ENCODE assay signal across 8 cellular contexts in the genomic region with DNA sequence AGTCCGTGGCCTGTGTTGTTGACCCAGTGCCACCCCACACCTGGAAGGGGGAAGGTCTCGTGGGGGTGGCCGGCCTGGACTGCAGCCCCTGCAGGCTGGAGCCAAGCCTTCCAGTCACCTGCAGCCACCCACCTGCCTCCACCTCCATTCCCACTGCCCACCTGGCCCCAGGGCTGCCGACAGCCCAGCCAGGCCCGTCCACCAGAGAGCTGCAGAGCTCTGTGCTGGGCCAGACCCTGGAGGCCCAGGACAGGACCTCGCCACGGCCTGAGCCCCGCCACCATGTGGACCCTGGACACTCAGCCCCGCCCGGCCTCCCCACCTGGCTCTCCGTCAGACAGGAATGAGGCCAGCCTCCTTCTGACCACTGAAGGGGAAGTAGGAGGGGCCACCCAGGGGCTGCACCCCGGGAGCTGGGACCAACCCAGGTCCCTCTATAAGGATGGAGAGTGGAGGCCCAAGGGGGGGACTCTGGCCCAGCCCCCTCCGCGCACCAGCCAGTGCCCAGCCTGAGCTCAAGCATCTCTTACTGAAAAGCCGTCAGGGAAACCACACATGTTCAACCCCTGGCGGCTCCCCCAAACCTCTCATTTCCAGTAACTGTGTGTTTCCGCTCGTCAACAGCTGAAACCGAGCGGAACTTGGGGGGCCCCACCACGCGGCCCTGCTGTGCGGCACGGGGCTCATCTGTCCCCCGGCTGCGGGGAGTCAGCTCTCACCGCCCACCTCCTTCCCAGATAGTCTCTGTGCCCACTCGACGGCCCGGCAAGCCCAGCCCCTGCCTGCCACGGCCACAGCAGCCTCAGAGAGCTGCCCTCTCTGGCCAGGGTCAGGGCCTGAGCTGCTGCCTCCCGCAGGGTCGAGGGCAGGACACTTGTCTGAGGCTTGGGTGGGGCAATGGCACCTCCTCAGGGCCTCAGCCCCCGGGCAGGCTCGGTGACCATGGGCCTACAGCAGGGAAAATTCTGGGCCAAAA. TPM values are rescaled to one million over a fixed set of nuclear protein-coding genes. Genes with fewer than 3 reads are reported as not detected.
DNase-seq lines count a peak whose midpoint lies in the region; ATAC-seq and TF ChIP-seq lines count a peak whose summit lies in the region.

No MANE protein-coding gene starts in this region.

- intact Hi-C loops in activated CD4-positive, alpha-beta T cell treated with anti-CD3 and anti-CD28 coated beads, Interleukin-2, amount 10 ng/mL, durations not matched to agents 24 days and 14 days (cut with micrococcal nuclease), result loop anchor here (1.0 kb wide), 1 partner anchor 11 kb away; no protein-coding TSS in a partner anchor

- H3K36me3 Mint-ChIP-seq in activated CD4-positive, alpha-beta T cell treated with anti-CD3 and anti-CD28 coated beads, Interleukin-2, amount 10 ng/mL, durations not matched to agents 24 days and 14 days (ENCODE audit: low read depth), result peaks cover 8% of the 10 kb centered on the region

- no peaks in the 10 kb centered on the region for H3K27me3 Mint-ChIP-seq in activated CD4-positive, alpha-beta T cell treated with anti-CD3 and anti-CD28 coated beads, Interleukin-2, amount 10 ng/mL, durations not matched to agents 24 days and 14 days

- H3K27ac Mint-ChIP-seq in activated CD4-positive, alpha-beta T cell treated with anti-CD3 and anti-CD28 coated beads, Interleukin-2, amount 10 ng/mL, durations not matched to agents 24 days and 14 days, result peak overlapping the region; percentile 89

- peaks cover 6% of the 10 kb centered on the region for H3K36me3 ChIP-seq in effector memory CD4-positive, alpha-beta T cell (ENCODE audit: control insufficient read depth, insufficient read depth, low read length)

- no peaks in the 10 kb centered on the region for H3K27me3 ChIP-seq in effector memory CD4-positive, alpha-beta T cell (replicated peaks; ENCODE audit: control insufficient read depth, insufficient read depth, low read length, poor library complexity, severe bottlenecking)

- ATAC-seq in GM18517 (IDR thresholded peaks at IDR 0.05; ENCODE audit: unreplicated experiment), result no peak

- peaks cover 32% of the 10 kb centered on the region for H3K4me1 Mint-ChIP-seq in activated CD4-positive, alpha-beta T cell treated with anti-CD3 and anti-CD28 coated beads, Interleukin-2, amount 10 ng/mL, durations not matched to agents 24 days and 14 days

- peaks cover 71% of the 10 kb centered on the region for H3K4me1 ChIP-seq in effector memory CD4-positive, alpha-beta T cell (ENCODE audit: control insufficient read depth, insufficient read depth, low read length, poor library complexity, severe bottlenecking)

- TF ChIP-seq CTCF in GM12865 (IDR thresholded peaks at IDR 0.05; ENCODE audit: insufficient read depth, low read depth, low read length, missing control alignments), result no peak

- peak overlapping the region; percentile 67 for H3K4me3 Mint-ChIP-seq in activated CD4-positive, alpha-beta T cell treated with anti-CD3 and anti-CD28 coated beads, Interleukin-2, amount 10 ng/mL, durations not matched to agents 24 days and 14 days

- no peak overlapping the region for H3K4me3 ChIP-seq in GM12865 (ENCODE audit: low read depth, low read length)
- peak overlapping the region; percentile 11 for H3K4me3 ChIP-seq in effector memory CD4-positive, alpha-beta T cell (ENCODE audit: insufficient read depth, low read depth, low read length, poor library complexity, severe bottlenecking)

- H3K9me3 ChIP-seq in effector memory CD4-positive, alpha-beta T cell (ENCODE audit: control insufficient read depth, low read length), result no peaks in the 10 kb centered on the region

- DNase-seq in GM12865 (ENCODE audit: low read depth), result peak; percentile 57
- DNase-seq in activated CD4-positive, alpha-beta T cell treated with anti-CD3 and anti-CD28 coated beads, Interleukin-2, amount 10 ng/mL, durations not matched to agents 24 days and 14 days, result peak; percentile 94
- peak in 2 of 3 donors; percentile 42 to 47 for DNase-seq in effector memory CD4-positive, alpha-beta T cell
- peak; percentile 41 to 54 for DNase-seq in stimulated activated CD4-positive, alpha-beta T cell treated with anti-CD3 and anti-CD28 coated beads, Interleukin-2, amount 100 ng/mL, for 48 hours
- DNase-seq in hepatic stellate cell (ENCODE audit: low spot score), result no peak
- DNase-seq in NCI-H2196 treated with DMSO at 0.1 percent for 48 hours (lab: John Stamatoyannopoulos, UW; ENCODE audit: unreplicated experiment), result no peak
- DNase-seq in AG20443 (ENCODE audit: low spot score), result no peak

- H3K27ac ChIP-seq in effector memory CD4-positive, alpha-beta T cell (ENCODE audit: insufficient read depth, low read length, poor library complexity, severe bottlenecking), result peak overlapping the region; percentile 63

- no peaks in the 10 kb centered on the region for H3K9me3 Mint-ChIP-seq in activated CD4-positive, alpha-beta T cell treated with anti-CD3 and anti-CD28 coated beads, Interleukin-2, amount 10 ng/mL, durations not matched to agents 24 days and 14 days

RNA-seq across cellular contexts. Expression of gene NOTCH1, which starts 12.8 kb away (rescaled TPM):
- total RNA-seq in activated CD4-positive, alpha-beta T cell treated with anti-CD3 and anti-CD28 coated beads, Interleukin-2, amount 10 ng/mL, durations not matched to agents 24 days and 14 days, result 108 and 113 TPM in 2 replicates

RNA-seq across cellular contexts. Expression of gene SEC16A, which starts 50.2 kb away (rescaled TPM):
- total RNA-seq in activated CD4-positive, alpha-beta T cell treated with anti-CD3 and anti-CD28 coated beads, Interleukin-2, amount 10 ng/mL, durations not matched to agents 24 days and 14 days, result 79.2 and 81.2 TPM in 2 replicates

Comparison
In these comparisons a context has a peak if more than half of its experiments do, and no peak if none do; other contexts are left out.
1. DNase-seq: peak in GM12865 (single experiment), activated CD4-positive, alpha-beta T cell treated with anti-CD3 and anti-CD28 coated beads, Interleukin-2, amount 10 ng/mL, durations not matched to agents 24 days and 14 days (single experiment), effector memory CD4-positive, alpha-beta T cell (2 of 3) and stimulated activated CD4-positive, alpha-beta T cell treated with anti-CD3 and anti-CD28 coated beads, Interleukin-2, amount 100 ng/mL, for 48 hours (2 of 2); none in hepatic stellate cell (single experiment), NCI-H2196 treated with DMSO at 0.1 percent for 48 hours (single experiment) and AG20443 (single experiment).